Comparison of ENCODE assay signal across 7 cellular contexts in the genomic region with DNA sequence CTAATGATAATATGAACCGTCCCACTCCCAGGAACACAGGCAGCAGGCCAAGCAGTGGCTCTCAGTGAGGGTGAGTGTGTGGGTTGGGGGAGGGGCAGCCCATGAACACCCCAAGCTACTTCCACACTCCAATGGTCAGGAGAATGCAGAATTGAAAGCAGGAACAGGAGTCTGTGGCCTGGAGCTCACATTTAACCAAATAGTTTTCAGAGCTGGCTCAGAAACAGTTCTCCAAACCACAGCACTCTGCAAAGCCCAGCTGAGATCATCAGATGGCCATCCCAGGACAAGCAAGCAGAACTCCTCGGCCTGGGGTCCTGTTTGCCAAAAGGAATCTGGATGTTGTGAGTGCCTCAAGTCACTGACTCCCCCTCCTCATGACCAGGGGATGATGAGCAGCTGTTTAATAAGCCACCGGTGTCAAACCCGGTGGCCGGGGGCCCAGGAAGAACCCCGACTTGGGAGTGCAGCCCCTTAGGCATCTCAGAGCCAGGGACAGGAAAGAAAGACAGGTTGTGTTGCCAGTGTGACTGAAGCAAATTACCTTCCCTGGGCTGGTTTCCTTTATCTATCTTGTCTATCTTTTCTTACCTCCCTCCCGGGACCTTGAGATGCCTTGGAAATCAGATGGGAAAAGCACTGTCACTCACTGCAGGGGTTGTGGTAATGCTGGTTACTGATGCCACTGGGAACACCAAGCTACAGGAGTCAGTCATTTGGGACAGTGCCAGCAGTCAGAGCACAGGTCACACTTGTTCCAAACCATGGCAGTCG. TPM values are rescaled to one million over a fixed set of nuclear protein-coding genes. Genes with fewer than 3 reads are reported as not detected.
DNase-seq lines count a peak whose midpoint lies in the region; ATAC-seq and TF ChIP-seq lines count a peak whose summit lies in the region.

No MANE protein-coding gene starts in this region.

- H3K27ac ChIP-seq in thyroid gland: peak overlapping the region; percentile 77 to 91 (median 91)

- H3K4me3 ChIP-seq in thyroid gland (replicated peaks in 1 of 3): no peak overlapping the region

- 23 to 24% methylated on average over 6 to 8 of the region's 8 CpGs for WGBS in thyroid gland, 2 donors

- TF ChIP-seq POLR2A in thyroid gland (IDR thresholded peaks at IDR 0.05): peak in 1 of 2 donors; percentile 41

- H3K4me1 ChIP-seq in thyroid gland: peaks cover 20 to 29% of the 10 kb centered on the region in 2 donors

- peak; percentile 32 to 52 for DNase-seq in hippocampal formation (lab: John Stamatoyannopoulos, UW)
- DNase-seq in thyroid gland: peak; percentile 92 to 94
- DNase-seq in LoVo (ENCODE audit: low spot score): no peak
- DNase-seq in NCI-H1417 treated with DMSO at 0.1 percent for 48 hours (lab: John Stamatoyannopoulos, UW): no peak

- no peak for TF ChIP-seq CTCF in thyroid gland (IDR thresholded peaks at IDR 0.05)

- H3K36me3 ChIP-seq in thyroid gland: no peaks in the 10 kb centered on the region

- no peaks in the 10 kb centered on the region for H3K9me3 ChIP-seq in thyroid gland

- peak; percentile 46 for ATAC-seq in GM18909 (IDR thresholded peaks at IDR 0.05; ENCODE audit: poor library complexity, unreplicated experiment)
- ATAC-seq in HG03064 (IDR thresholded peaks at IDR 0.05; ENCODE audit: low read depth, unreplicated experiment): peak; percentile 52
- peak; percentile 43 for ATAC-seq in SK-N-SH treated with all-trans-retinoic acid at 6 μM for 48 hours

- intact Hi-C loops in thyroid gland (cut with DNase I): no loop called here

- H3K27me3 ChIP-seq in thyroid gland: no peaks in the 10 kb centered on the region

TF ChIP-seq in SK-N-SH treated with all-trans-retinoic acid at 6 μM for 48 hours, 23 proteins besides CTCF, POLR2A, EP300 and RAD21:
- TF ChIP-seq OSR1 (CRISPR knock-in tag; IDR thresholded peaks at IDR 0.05): no peak
- TF ChIP-seq SNAI2 (CRISPR knock-in tag; IDR thresholded peaks at IDR 0.05): no peak
- TF ChIP-seq, protein P1, sequence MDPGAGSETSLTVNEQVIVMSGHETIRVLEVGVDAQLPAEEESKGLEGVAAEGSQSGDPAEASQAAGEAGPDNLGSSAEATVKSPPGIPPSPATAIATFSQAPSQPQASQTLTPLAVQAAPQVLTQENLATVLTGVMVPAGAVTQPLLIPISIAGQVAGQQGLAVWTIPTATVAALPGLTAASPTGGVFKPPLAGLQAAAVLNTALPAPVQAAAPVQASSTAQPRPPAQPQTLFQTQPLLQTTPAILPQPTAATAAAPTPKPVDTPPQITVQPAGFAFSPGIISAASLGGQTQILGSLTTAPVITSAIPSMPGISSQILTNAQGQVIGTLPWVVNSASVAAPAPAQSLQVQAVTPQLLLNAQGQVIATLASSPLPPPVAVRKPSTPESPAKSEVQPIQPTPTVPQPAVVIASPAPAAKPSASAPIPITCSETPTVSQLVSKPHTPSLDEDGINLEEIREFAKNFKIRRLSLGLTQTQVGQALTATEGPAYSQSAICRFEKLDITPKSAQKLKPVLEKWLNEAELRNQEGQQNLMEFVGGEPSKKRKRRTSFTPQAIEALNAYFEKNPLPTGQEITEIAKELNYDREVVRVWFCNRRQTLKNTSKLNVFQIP (CRISPR knock-in tag; IDR thresholded peaks at IDR 0.05; ENCODE audit: borderline replicate concordance, low read depth): no peak
- TF ChIP-seq ZNF8 (CRISPR knock-in tag; IDR thresholded peaks at IDR 0.05): no peak
- TF ChIP-seq ZNF565 (CRISPR knock-in tag; conservative IDR thresholded peaks at IDR 0.05; ENCODE audit: low read depth): no peak
- TF ChIP-seq RARB (CRISPR knock-in tag; IDR thresholded peaks at IDR 0.05): no peak
- no peak for TF ChIP-seq TCF4 (CRISPR knock-in tag; IDR thresholded peaks at IDR 0.05; ENCODE audit: borderline replicate concordance)

RNA-seq across cellular contexts. Expression of a gene that starts 20.4 kb away (rescaled TPM):
- 100 to 1,000 TPM in 2 of 4 donors, 10 to 100 TPM in 2; 87.7 to 138 (median 101) TPM for total RNA-seq in thyroid gland

Comparison
In these comparisons a context has a peak if more than half of its experiments do, and no peak if none do; other contexts are left out.
1. DNase-seq: peak in hippocampal formation (2 of 2) and thyroid gland (2 of 2); none in LoVo (single experiment) and NCI-H1417 treated with DMSO at 0.1 percent for 48 hours (single experiment).
2. Peak in every context shown above with its lines, with median percentiles within 50 percentile points of each other: ATAC-seq.